16 cellular contexts compared by ENCODE assay signal in genomic region chr20:33301192-33301930, GRCh38. TPM values are rescaled to one million over a fixed set of nuclear protein-coding genes. Genes with fewer than 3 reads are reported as not detected.
DNase-seq lines count a peak whose midpoint lies in the region; TF ChIP-seq lines count a peak whose summit lies in the region.
"Had no signal": no experiment of that assay in that cellular context is flagged by ENCODE, and none has a peak within 500 bp of the region (broad histone marks: within the 10 kb centered on the region; RNA-seq: fewer than 3 reads in every experiment).

No MANE protein-coding gene starts in this region.

- peak; percentile 44 for DNase-seq in EH (ENCODE audit: low read depth)
- peak; percentile 65 for DNase-seq in HFFc6
- peak; percentile 21 for DNase-seq in amniotic epithelial cell (ENCODE audit: low read depth)
- DNase-seq in myocyte (ENCODE audit: low read depth), result peak; percentile 35
- no peak for DNase-seq in amniotic stem cell (lab: John Stamatoyannopoulos, UW)
- DNase-seq in iPS-NIHi11 (ENCODE audit: low spot score), result no peak
- no peak for DNase-seq in NCI-H1694 (lab: John Stamatoyannopoulos, UW)
- DNase-seq: activated CD4-positive, alpha-beta memory T cell treated with anti-CD3 and anti-CD28 coated beads, Interleukin-2, amount 10 ng/mL, durations not matched to agents 7 days and 5 days; activated naive CD8-positive, alpha-beta T cell treated with anti-CD3 and anti-CD28 coated beads for 36 hours; activated T-cell treated with anti-CD3 and anti-CD28 coated beads, Interleukin-2, amount 50 U/mL, for 72 hours; CD4-positive, CD25-positive, alpha-beta regulatory T cell; transverse colon had no signal

- no peak overlapping the region for H3K4me3 Mint-ChIP-seq in HFFc6
- H3K4me3 Mint-ChIP-seq: activated CD4-positive, alpha-beta memory T cell treated with anti-CD3 and anti-CD28 coated beads, Interleukin-2, amount 10 ng/mL, durations not matched to agents 7 days and 5 days; activated naive CD8-positive, alpha-beta T cell treated with anti-CD3 and anti-CD28 coated beads for 36 hours; activated T-cell treated with anti-CD3 and anti-CD28 coated beads, Interleukin-2, amount 50 U/mL, for 72 hours; CD4-positive, CD25-positive, alpha-beta regulatory T cell; nephron had no signal

- peak overlapping the region; percentile 59 for H3K27ac Mint-ChIP-seq in HFFc6
- H3K27ac Mint-ChIP-seq: activated CD4-positive, alpha-beta memory T cell treated with anti-CD3 and anti-CD28 coated beads, Interleukin-2, amount 10 ng/mL, durations not matched to agents 7 days and 5 days; activated naive CD8-positive, alpha-beta T cell treated with anti-CD3 and anti-CD28 coated beads for 36 hours; activated T-cell treated with anti-CD3 and anti-CD28 coated beads, Interleukin-2, amount 50 U/mL, for 72 hours; CD4-positive, CD25-positive, alpha-beta regulatory T cell; nephron had no signal

- H3K4me1 Mint-ChIP-seq in HFFc6 (ENCODE audit: low read depth), result peaks cover 23% of the 10 kb centered on the region
- H3K4me1 Mint-ChIP-seq: activated CD4-positive, alpha-beta memory T cell treated with anti-CD3 and anti-CD28 coated beads, Interleukin-2, amount 10 ng/mL, durations not matched to agents 7 days and 5 days; activated naive CD8-positive, alpha-beta T cell treated with anti-CD3 and anti-CD28 coated beads for 36 hours; CD4-positive, CD25-positive, alpha-beta regulatory T cell; nephron had no signal

- H3K27me3 Mint-ChIP-seq in HFFc6 (ENCODE audit: insufficient read depth), result peaks cover 18% of the 10 kb centered on the region

- no peak for TF ChIP-seq CTCF in HFFc6 (IDR thresholded peaks at IDR 0.05)

- peaks cover 6% of the 10 kb centered on the region for H3K36me3 Mint-ChIP-seq in HFFc6 (ENCODE audit: low read depth)
- H3K36me3 Mint-ChIP-seq: activated naive CD8-positive, alpha-beta T cell treated with anti-CD3 and anti-CD28 coated beads for 36 hours; CD4-positive, CD25-positive, alpha-beta regulatory T cell had no signal

- peaks cover 5% of the 10 kb centered on the region for H3K9me3 Mint-ChIP-seq in HFFc6
- H3K9me3 Mint-ChIP-seq: activated CD4-positive, alpha-beta memory T cell treated with anti-CD3 and anti-CD28 coated beads, Interleukin-2, amount 10 ng/mL, durations not matched to agents 7 days and 5 days; activated naive CD8-positive, alpha-beta T cell treated with anti-CD3 and anti-CD28 coated beads for 36 hours; activated T-cell treated with anti-CD3 and anti-CD28 coated beads, Interleukin-2, amount 50 U/mL, for 72 hours; nephron had no signal

RNA-seq across cellular contexts. Expression of gene BPIFB1, which starts 18.3 kb away (rescaled TPM):
- total RNA-seq in HFFc6 (2021; fragmentation: NEBNext Ultra II Directional; extraction: Animal tissue kit (Norgen Biotek cat#: 25700)), result not detected
- not detected in 2 replicates for total RNA-seq in myocyte
- not detected for polyA plus RNA-seq in myocyte (2012)
- total RNA-seq: activated CD4-positive, alpha-beta memory T cell treated with anti-CD3 and anti-CD28 coated beads, Interleukin-2, amount 10 ng/mL, durations not matched to agents 7 days and 5 days; activated naive CD8-positive, alpha-beta T cell treated with anti-CD3 and anti-CD28 coated beads for 36 hours; activated T-cell treated with anti-CD3 and anti-CD28 coated beads, Interleukin-2, amount 50 U/mL, for 72 hours; bronchial epithelial cell; CD4-positive, CD25-positive, alpha-beta regulatory T cell; esophagus muscularis mucosa; smooth muscle cell; transverse colon had no signal
- polyA plus RNA-seq: CD4-positive, CD25-positive, alpha-beta regulatory T cell; smooth muscle cell had no signal

Comparison
In these comparisons a context has a peak if more than half of its experiments do, and no peak if none do; other contexts are left out.
1. DNase-seq: peak in EH (single experiment), HFFc6 (single experiment), amniotic epithelial cell (single experiment) and myocyte (single experiment); none in amniotic stem cell (single experiment), iPS-NIHi11 (single experiment) and NCI-H1694 (single experiment).